Comparison of ENCODE assay signal across 13 cellular contexts in genomic region chr12:65638324-65638723, GRCh38.
"Had no signal": no experiment of that assay in that cellular context is flagged by ENCODE, and none has a peak within 500 bp of the region (broad histone marks: within the 10 kb centered on the region; RNA-seq: fewer than 3 reads in every experiment).

No MANE protein-coding gene starts in this region.

- DNase-seq: activated CD4-positive, alpha-beta memory T cell treated with anti-CD3 and anti-CD28 coated beads for 36 hours; activated CD4-positive, alpha-beta T cell treated with anti-CD3 and anti-CD28 coated beads for 1 hour; activated gamma-delta T cell treated with Interleukin-2 at 50 U/mL for 16 hours; activated naive CD8-positive, alpha-beta T cell treated with anti-CD3 and anti-CD28 coated beads for 36 hours; activated T-cell treated with anti-CD3 and anti-CD28 coated beads, Interleukin-2, amount 50 U/mL, for 72 hours; dorsolateral prefrontal cortex; heart right ventricle; islet precursor cell; left lung; nephron progenitor cell; ovary; stimulated activated CD4-positive, alpha-beta T cell treated with anti-CD3 and anti-CD28 coated beads, Interleukin-15, amount 100 ng/mL, for 24 hours; stimulated activated CD4-positive, alpha-beta T cell treated with anti-CD3 and anti-CD28 coated beads, Interleukin-4, amount 100 ng/mL, for 24 hours had no signal

- H3K4me1 ChIP-seq: heart right ventricle, left lung had no signal

- H3K27me3 ChIP-seq: dorsolateral prefrontal cortex, ovary had no signal

- H3K4me3 ChIP-seq: dorsolateral prefrontal cortex, heart right ventricle, left lung, ovary had no signal

- ATAC-seq: activated T-cell treated with anti-CD3 and anti-CD28 coated beads, Interleukin-2, amount 50 U/mL, for 72 hours; heart right ventricle; left lung had no signal

- H3K36me3 ChIP-seq: heart right ventricle, left lung, ovary had no signal

- H3K9me3 ChIP-seq: heart right ventricle, left lung, ovary had no signal

- H3K27ac ChIP-seq: dorsolateral prefrontal cortex, heart right ventricle, left lung, ovary had no signal
